ENCODE assay signal across 8 cellular contexts in the genomic region with DNA sequence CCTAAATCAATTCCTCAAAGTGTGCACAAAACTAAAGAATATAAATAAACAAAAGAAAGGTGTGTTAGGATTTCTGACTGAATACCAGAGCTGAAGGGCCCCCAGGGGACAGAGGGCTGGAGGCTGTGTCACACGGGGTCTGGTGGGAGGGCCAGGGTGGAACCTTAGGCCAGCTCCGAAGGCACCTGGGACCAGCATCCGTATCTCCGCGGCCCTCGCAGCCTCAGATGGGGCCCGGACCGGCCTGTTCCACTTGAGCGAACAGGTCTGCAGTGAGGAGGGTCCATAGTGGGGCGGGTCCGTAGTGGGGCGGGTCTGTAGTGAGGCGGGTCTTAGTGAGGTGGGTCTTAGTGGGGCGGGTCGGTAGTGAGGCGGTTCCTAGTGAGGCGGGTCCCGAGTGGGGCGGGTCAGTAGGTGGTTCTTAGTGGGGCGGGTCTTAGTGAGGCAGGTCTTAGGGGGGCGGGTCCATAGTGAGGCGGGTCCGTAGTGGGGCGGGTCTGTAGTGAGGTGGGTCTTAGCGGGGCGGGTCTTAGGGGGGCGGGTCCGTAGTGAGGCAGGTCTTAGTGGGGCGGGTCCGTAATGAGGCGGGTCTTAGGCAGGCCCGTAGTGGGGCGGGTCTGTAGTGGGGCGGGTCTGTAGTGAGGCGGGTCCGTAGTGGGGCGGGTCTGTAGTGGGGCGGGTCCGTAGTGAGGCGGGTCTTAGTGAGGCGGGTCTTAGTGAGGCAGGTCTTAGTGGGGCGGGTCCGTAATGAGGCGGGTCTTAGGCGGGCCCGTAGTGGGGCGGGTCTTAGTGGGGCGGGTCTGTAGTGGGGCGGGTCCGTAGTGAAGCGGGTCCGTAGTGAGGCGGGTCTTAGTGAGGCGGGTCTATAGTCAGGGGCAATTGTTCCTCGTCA. TPM values are rescaled to one million over a fixed set of nuclear protein-coding genes. Genes with fewer than 3 reads are reported as not detected.
A peak's percentile ranks its signal among the peaks of the same experiment; 100 is the strongest.
DNase-seq lines count a peak whose midpoint lies in the region; ATAC-seq and TF ChIP-seq lines count a peak whose summit lies in the region.

No MANE protein-coding gene starts in this region.

- peaks cover 5% of the 10 kb centered on the region for H3K4me1 Mint-ChIP-seq in progenitor cell of endocrine pancreas (ENCODE audit: low read depth)

- DNase-seq in OCI-LY7 (ENCODE audit: low spot score) (peak; percentile 91), fibroblast of gingiva (ENCODE audit: low read depth) (peak; percentile 42), progenitor cell of endocrine pancreas (ENCODE audit: low spot score, unreplicated experiment) (no peak), posterior vena cava (ENCODE audit: low spot score) (no peak), T-helper 9 cell (no peak)
- DNase-seq in effector CD8-positive, alpha-beta T cell (lab: John Stamatoyannopoulos, UW): no peak

- no peaks in the 10 kb centered on the region for H3K9me2 ChIP-seq in OCI-LY7 (ENCODE audit: insufficient read depth, low read length)

- no peaks in the 10 kb centered on the region for H3K36me3 Mint-ChIP-seq in progenitor cell of endocrine pancreas (ENCODE audit: insufficient read depth)

- BruUV-seq in OCI-LY7 (replicated peaks; lab: Mats Ljungman, UMichigan): no TSS peak

- no peaks in the 10 kb centered on the region for H3K79me2 ChIP-seq in OCI-LY7 (ENCODE audit: insufficient read depth, low read depth, low read length)

- H4K20me1 ChIP-seq in OCI-LY7 (ENCODE audit: insufficient read depth, low read length): no peaks in the 10 kb centered on the region

- peak overlapping the region; percentile 45 for H3K27ac Mint-ChIP-seq in progenitor cell of endocrine pancreas

- ATAC-seq in GM18502 (IDR thresholded peaks at IDR 0.05; ENCODE audit: poor library complexity, unreplicated experiment): peak; percentile 38
- no peak for ATAC-seq in GM18867 (IDR thresholded peaks at IDR 0.05; ENCODE audit: unreplicated experiment)

- CTCF ChIA-PET in OCI-LY7 (lab: Charles Lee; ENCODE audit: unreplicated experiment): interaction anchor here (1.6 kb wide), 1 partner anchor 29 kb away, joined by 4 read pairs; no protein-coding TSS in a partner anchor

- H2AFZ ChIP-seq in OCI-LY7 (ENCODE audit: low read length): no peak overlapping the region

- H3K4me3 Mint-ChIP-seq in progenitor cell of endocrine pancreas (ENCODE audit: low read depth): no peak overlapping the region

- peaks cover 71% of the 10 kb centered on the region for H3K4me1 ChIP-seq in OCI-LY7 (ENCODE audit: insufficient read depth, low read length, poor library complexity, severe bottlenecking)

- peak overlapping the region; percentile 64 for H3K4me2 ChIP-seq in OCI-LY7 (ENCODE audit: low read length)

- H3K9me3 Mint-ChIP-seq in progenitor cell of endocrine pancreas (ENCODE audit: low read depth): no peaks in the 10 kb centered on the region

- peak overlapping the region; percentile 89 for H3K27ac ChIP-seq in OCI-LY7 (ENCODE audit: low read depth, low read length, poor library complexity, severe bottlenecking)

- peak overlapping the region; percentile 48 for H3K4me3 ChIP-seq in OCI-LY7 (ENCODE audit: low read depth, low read length, poor library complexity, severe bottlenecking)

- H3K9me3 ChIP-seq in OCI-LY7 (ENCODE audit: low read length): no peaks in the 10 kb centered on the region

- H3K27me3 Mint-ChIP-seq in progenitor cell of endocrine pancreas: peaks cover 8% of the 10 kb centered on the region

- POLR2A ChIA-PET in OCI-LY7 (lab: Charles Lee): interaction anchor here (0.6 to 1.6 kb wide), 4 partner anchors 19 to 80 kb away, joined by 3 to 5 read pairs (median 3); no protein-coding TSS in a partner anchor

- no peaks in the 10 kb centered on the region for H3K36me3 ChIP-seq in OCI-LY7 (ENCODE audit: insufficient read depth, low read length)

- TF ChIP-seq CTCF in OCI-LY7 (conservative IDR thresholded peaks at IDR 0.05; ENCODE audit: low read length) (no peak), progenitor cell of endocrine pancreas (IDR thresholded peaks at IDR 0.05; ENCODE audit: unreplicated experiment) (no peak)

- intact Hi-C loops in OCI-LY7 (cut with micrococcal nuclease; ENCODE audit: unreplicated experiment) (loop anchor here (1.0 kb wide), 1 partner anchor 33 kb away; no protein-coding TSS in a partner anchor), posterior vena cava (cut with DNase I) (no loop called here)

RNA-seq across cellular contexts. Expression of gene GPR146, which starts 15.1 kb away (rescaled TPM):
- total RNA-seq in OCI-LY7 (2014; rRNA removed; shearing (Covaris generic)): 0.62 and 0.95 TPM in 2 replicates
- total RNA-seq in OCI-LY7 (2022) (0.77 and 3.3 TPM in 2 replicates), progenitor cell of endocrine pancreas (1.6 and 1.9 TPM in 2 replicates), posterior vena cava (10 to 100 TPM in 1 of 2 donors, 1 to 10 TPM in 1; 9.4 to 14.3 TPM)

RNA-seq across cellular contexts. Expression of gene GPER1, which starts 28.5 kb away (rescaled TPM):
- 22.9 and 34.9 TPM in 2 replicates for total RNA-seq in OCI-LY7 (2014; rRNA removed; shearing (Covaris generic))
- total RNA-seq in OCI-LY7 (2022) (44.7 and 75.9 TPM in 2 replicates), progenitor cell of endocrine pancreas (0.50 and 0.64 TPM in 2 replicates), posterior vena cava (1 to 10 TPM; 5.5 to 6.6 TPM)

Comparison
In these comparisons a context has a peak if more than half of its experiments do, and no peak if none do; other contexts are left out.
1. DNase-seq: peak in OCI-LY7 (single experiment) and fibroblast of gingiva (single experiment); none in progenitor cell of endocrine pancreas (single experiment), posterior vena cava (single experiment), effector CD8-positive, alpha-beta T cell (single experiment) and T-helper 9 cell (single experiment).